In the genomic region with DNA sequence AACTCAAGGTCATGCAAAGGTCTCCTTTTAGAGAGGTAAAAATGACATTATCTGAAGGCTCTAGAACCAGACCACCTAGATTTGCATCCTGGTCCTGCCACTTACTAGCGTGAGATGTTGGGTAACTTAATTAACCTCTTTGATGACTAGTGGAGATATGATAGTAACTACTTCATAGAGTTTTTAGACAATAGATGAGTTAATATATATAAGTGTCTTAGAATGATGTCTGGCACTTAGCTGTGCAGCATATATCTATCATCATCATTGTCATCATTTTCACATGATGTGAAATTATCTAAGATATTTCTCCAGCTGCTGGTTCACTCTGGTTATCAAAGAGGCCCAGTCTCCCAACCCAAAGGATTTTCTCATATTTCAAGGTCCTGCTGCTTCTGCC, we compare ENCODE assay signal across 23 cellular contexts.
"Had no signal": no experiment of that assay in that cellular context is flagged by ENCODE, and none has a peak within 500 bp of the region (broad histone marks: within the 10 kb centered on the region; RNA-seq: fewer than 3 reads in every experiment).

No MANE protein-coding gene starts in this region.

- H3K9me3 ChIP-seq: colonic mucosa, esophagus muscularis mucosa, esophagus squamous epithelium, gastrocnemius medialis, gastroesophageal sphincter, heart left ventricle, heart right ventricle had no signal

- H3K27ac ChIP-seq: colonic mucosa, coronary artery, dorsolateral prefrontal cortex, epithelial cell of prostate, esophagus muscularis mucosa, esophagus squamous epithelium, foreskin keratinocyte, gastrocnemius medialis, gastroesophageal sphincter, heart left ventricle, heart right ventricle had no signal

- DNase-seq: colonic mucosa; cortex of kidney; dermis blood vessel endothelial cell; dorsolateral prefrontal cortex; effector CD4-positive, alpha-beta T cell; effector CD8-positive, alpha-beta T cell; effector memory CD4-positive, alpha-beta T cell; effector memory CD8-positive, alpha-beta T cell; endodermal cell; erythroblast; esophagus squamous epithelium; foreskin fibroblast; foreskin keratinocyte; gastrocnemius medialis; glutamatergic neuron; head of caudate nucleus; heart left ventricle; heart right ventricle had no signal

- ATAC-seq: effector memory CD8-positive, alpha-beta T cell; esophagus mucosa; foreskin keratinocyte; gastrocnemius medialis; gastroesophageal sphincter; heart left ventricle; heart right ventricle had no signal

- H3K27me3 ChIP-seq: colonic mucosa, dorsolateral prefrontal cortex, esophagus muscularis mucosa, esophagus squamous epithelium, gastrocnemius medialis, gastroesophageal sphincter, heart left ventricle, heart right ventricle had no signal

- H3K36me3 ChIP-seq: colonic mucosa, esophagus muscularis mucosa, esophagus squamous epithelium, gastrocnemius medialis, gastroesophageal sphincter, heart left ventricle, heart right ventricle had no signal

- H3K4me1 ChIP-seq: colonic mucosa, esophagus muscularis mucosa, esophagus squamous epithelium, foreskin keratinocyte, gastrocnemius medialis, gastroesophageal sphincter, heart left ventricle, heart right ventricle had no signal

- H3K4me3 ChIP-seq: colonic mucosa, coronary artery, dorsolateral prefrontal cortex, esophagus muscularis mucosa, esophagus squamous epithelium, gastrocnemius medialis, gastroesophageal sphincter, heart left ventricle, heart right ventricle had no signal
